In the genomic region with DNA sequence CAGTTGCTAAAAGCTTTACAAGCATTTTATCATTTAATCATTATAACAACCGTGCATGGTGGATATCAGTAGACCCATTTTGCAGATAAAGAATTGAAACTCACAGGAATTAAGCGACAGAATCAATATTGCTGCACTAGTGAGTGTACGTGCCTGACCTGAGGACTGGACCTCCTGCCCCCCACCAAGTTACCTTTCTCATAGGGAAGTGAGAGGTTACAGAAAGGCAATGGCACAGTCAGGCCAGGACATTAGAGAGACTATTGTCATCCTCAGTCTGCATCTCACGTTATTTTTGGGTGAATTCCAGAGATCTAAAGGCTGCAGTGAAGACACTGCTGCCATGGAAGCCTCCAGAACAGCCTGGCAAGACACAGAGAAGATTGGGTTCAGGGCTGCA, we compare ENCODE assay signal across 27 cellular contexts.
"Had no signal": no experiment of that assay in that cellular context is flagged by ENCODE, and none has a peak within 500 bp of the region (broad histone marks: within the 10 kb centered on the region; RNA-seq: fewer than 3 reads in every experiment).

No MANE protein-coding gene starts in this region.

- FAIRE-seq: astrocyte, RCC 7860, TTC549 had no signal

- H3K4me3 ChIP-seq: MG63 had no signal

- H3K9me3 ChIP-seq: MG63 had no signal

- H3K27me3 Mint-ChIP-seq: activated B cell treated with CpG ODN at 0.5 μM for 24 hours, brain had no signal

- H3K4me1 Mint-ChIP-seq: activated CD4-positive, alpha-beta T cell treated with anti-CD3 and anti-CD28 coated beads, Interleukin-2, amount 10 ng/mL, durations not matched to agents 24 days and 14 days; activated T-helper 17 cell treated with anti-CD3 and anti-CD28 coated beads, Interleukin-2, amount 50 U/mL, for 72 hours; brain; central memory CD8-positive, alpha-beta T cell; T-helper 17 cell had no signal

- H3K27me3 ChIP-seq: MG63 had no signal

- H3K9me3 Mint-ChIP-seq: activated B cell treated with CpG ODN at 0.5 μM for 24 hours; activated CD4-positive, alpha-beta T cell treated with anti-CD3 and anti-CD28 coated beads, Interleukin-2, amount 10 ng/mL, durations not matched to agents 24 days and 14 days; activated naive CD4-positive, alpha-beta T cell treated with anti-CD3 and anti-CD28 coated beads for 36 hours; activated T-helper 17 cell treated with anti-CD3 and anti-CD28 coated beads, Interleukin-2, amount 50 U/mL, for 72 hours; brain; central memory CD8-positive, alpha-beta T cell had no signal

- H3K36me3 Mint-ChIP-seq: activated naive CD8-positive, alpha-beta T cell; brain had no signal

- H3K4me3 Mint-ChIP-seq: activated B cell treated with CpG ODN at 0.5 μM for 24 hours; activated CD4-positive, alpha-beta T cell treated with anti-CD3 and anti-CD28 coated beads, Interleukin-2, amount 10 ng/mL, durations not matched to agents 24 days and 14 days; activated naive CD4-positive, alpha-beta T cell treated with anti-CD3 and anti-CD28 coated beads for 36 hours; activated naive CD8-positive, alpha-beta T cell; activated T-helper 17 cell treated with anti-CD3 and anti-CD28 coated beads, Interleukin-2, amount 50 U/mL, for 72 hours; brain; central memory CD8-positive, alpha-beta T cell; T-helper 17 cell had no signal

- H3K27ac Mint-ChIP-seq: activated CD4-positive, alpha-beta T cell treated with anti-CD3 and anti-CD28 coated beads, Interleukin-2, amount 10 ng/mL, durations not matched to agents 24 days and 14 days; activated naive CD4-positive, alpha-beta T cell treated with anti-CD3 and anti-CD28 coated beads for 36 hours; activated naive CD8-positive, alpha-beta T cell; activated T-helper 17 cell treated with anti-CD3 and anti-CD28 coated beads, Interleukin-2, amount 50 U/mL, for 72 hours; brain; T-helper 17 cell had no signal

- H3K36me3 ChIP-seq: MG63 had no signal

- DNase-seq: activated B cell treated with CpG ODN at 0.5 μM for 24 hours; activated CD4-positive, alpha-beta T cell treated with anti-CD3 and anti-CD28 coated beads for 1 hour; activated CD4-positive, alpha-beta T cell treated with anti-CD3 and anti-CD28 coated beads, Interleukin-2, amount 50 U/mL, for 48 hours; activated gamma-delta T cell; activated naive CD4-positive, alpha-beta T cell treated with anti-CD3 and anti-CD28 coated beads for 36 hours; activated T-cell treated with anti-CD3 and anti-CD28 coated beads for 4 hours; activated T-cell treated with anti-CD3 and anti-CD28 coated beads, Interleukin-2, amount 50 U/mL, for 48 hours; amygdala; MG63; NCI-H1105 treated with DMSO at 0.1 percent for 48 hours; NCI-H1436 treated with DMSO at 0.1 percent for 48 hours; NCI-H187; NCI-H2081; NCI-H510A treated with DMSO at 0.1 percent for 48 hours; NCI-H69; PC-3; SHP77; T-helper 17 cell; T-helper 9 cell had no signal

- ATAC-seq: activated T-helper 17 cell treated with anti-CD3 and anti-CD28 coated beads, Interleukin-2, amount 50 U/mL, for 72 hours; PC-3; T-helper 17 cell had no signal
